8 cellular contexts compared by ENCODE assay signal in genomic region chr9:15552641-15553527, GRCh38. TPM values are rescaled to one million over a fixed set of nuclear protein-coding genes. Genes with fewer than 3 reads are reported as not detected.
DNase-seq lines count a peak whose midpoint lies in the region; ATAC-seq, FAIRE-seq and TF ChIP-seq lines count a peak whose summit lies in the region.

TSS of gene CCDC171 (plus strand) at chr9:15553043. CDS start at chr9:15564089, 11,046 bp downstream.

- WGBS in A549 (ENCODE audit: missing lambda C conversion rate): 1% methylated on average over 26 of the region's 65 CpGs

- TF ChIP-seq CTCF in A549 (IDR thresholded peaks at IDR 0.05): no peak
- peak; percentile 18 to 22 for TF ChIP-seq CTCF in brain (conservative IDR thresholded peaks at IDR 0.05)

- TF ChIP-seq RAD21 in A549 (conservative IDR thresholded peaks at IDR 0.05 in 1 of 2, IDR thresholded peaks at IDR 0.05 in 1 of 2): no peak

- peak; percentile 96 to 98 for DNase-seq in A549 (ENCODE audit: low read depth in 1 of 2, low spot score in 1 of 2)
- peak; percentile 89 for DNase-seq in NCI-H2107 (lab: John Stamatoyannopoulos, UW)
- peak; percentile 90 for DNase-seq in skeletal muscle cell (ENCODE audit: low read depth)

- ATAC-seq in A549 (peak; percentile 95 to 99), HG03064 (IDR thresholded peaks at IDR 0.05; ENCODE audit: low read depth, unreplicated experiment) (peak; percentile 76)

- peaks cover 0 to 11% (median 10%) of the 10 kb centered on the region in 5 experiments for H3K9me3 Mint-ChIP-seq in brain

- peak within 1 kb of the TSS; percentile 85 to 91 for H3K27ac ChIP-seq in A549

- H3K4me3 Mint-ChIP-seq in brain: peak within 1 kb of the TSS; percentile 90 to 99 (median 92)

- peaks cover 5% of the 10 kb centered on the region for H3K4me1 Mint-ChIP-seq in brain

- peaks cover 5% of the 10 kb centered on the region for H3K27me3 Mint-ChIP-seq in brain

- CTCF ChIA-PET in A549 (lab: Yijun Ruan, JAX): interaction anchor here (0.6 to 1.9 kb wide), 12 partner anchors 9 to 1609 kb away, joined by 3 to 13 read pairs (median 4); no protein-coding TSS in a partner anchor

- H3K27ac Mint-ChIP-seq in brain: peak within 1 kb of the TSS; percentile 94 to 99 (median 97)

- H3K4me2 ChIP-seq in A549: peak within 1 kb of the TSS; percentile 80

- H3K36me3 Mint-ChIP-seq in brain: peaks cover 14% of the 10 kb centered on the region

- TF ChIP-seq POLR2A in A549 (IDR thresholded peaks at IDR 0.05; ENCODE audit: low read length) (peak; percentile 97), GM18526 (IDR thresholded peaks at IDR 0.05; ENCODE audit: extremely low read depth, insufficient read length) (peak; percentile 62)

- H3K4me1 ChIP-seq in A549: 0 out of 3 replicates have a peak, but pooled peaks cover 4% of the 10 kb centered on the region

- H3K9me3 ChIP-seq in A549: no peaks in the 10 kb centered on the region

- no peak for FAIRE-seq in A549 (lab: Jason Lieb, UNC)
- FAIRE-seq in TTC549 (lab: Jason Lieb, UNC): peak; percentile 31

- POLR2A ChIA-PET in A549 (lab: Yijun Ruan, JAX): interaction anchor here (0.7 to 2.6 kb wide), 20 partner anchors 9 to 1193 kb away, joined by 3 to 52 read pairs (median 3); partner anchors contain the start of gene PSIP1

- H3K4me3 ChIP-seq in A549 (peak within 1 kb of the TSS; percentile 76), iPS-11a (ENCODE audit: low read depth, low read length) (peak within 1 kb of the TSS; percentile 78), skeletal muscle cell (ENCODE audit: low read depth, low read length) (peak within 1 kb of the TSS; percentile 65)

- TF ChIP-seq EP300 in A549 (IDR thresholded peaks at IDR 0.05): no peak

TF ChIP-seq in A549, 52 proteins besides CTCF, POLR2A, EP300 and RAD21:
- peak; percentile 73 for TF ChIP-seq CHD2 (IDR thresholded peaks at IDR 0.05; ENCODE audit: low read length, partially characterized antibody)
- peak; percentile 83 for TF ChIP-seq MAX (IDR thresholded peaks at IDR 0.05)
- no peak for TF ChIP-seq TP53 (CRISPR knock-in tag; IDR thresholded peaks at IDR 0.05)
- peak; percentile 60; the same call in 1 of the 3 replicates for TF ChIP-seq BCL3 (IDR thresholded peaks at IDR 0.05)
- TF ChIP-seq REST (IDR thresholded peaks at IDR 0.05): peak; percentile 74
- TF ChIP-seq PHF8 (IDR thresholded peaks at IDR 0.05; ENCODE audit: borderline replicate concordance, low read depth): peak; percentile 60
- TF ChIP-seq HOXB5 (CRISPR knock-in tag; IDR thresholded peaks at IDR 0.05): no peak
- peak; percentile 96 for TF ChIP-seq E2F6 (IDR thresholded peaks at IDR 0.05; ENCODE audit: borderline replicate concordance, low read depth)
- peak; percentile 42 to 70; a peak in 3 of 5 replicates for TF ChIP-seq JUN (IDR thresholded peaks at IDR 0.05)
- TF ChIP-seq KDM5A (IDR thresholded peaks at IDR 0.05): no peak
TF ChIP-seq in A549: peak in this region for 7.

RNA-seq across cellular contexts. Expression of gene CCDC171, which starts in this region (rescaled TPM):
- polyA plus RNA-seq in A549 (2011; rRNA removed) (1.3 and 1.4 TPM in 2 replicates), A549 (2017; fragmentation: RNase III; extraction: RNeasy Plus Mini Kit Qiagen cat#74134 plus additional on column Dnase treatment) (0.67 to 1.0 TPM (median 0.88 TPM) in 3 replicates), brain (ENCODE audit: insufficient read depth, low read depth, low replicate concordance) (3.9 TPM)
- 0.16 and 0.21 TPM in 2 replicates for polyA plus RNA-seq in A549 (2012; cell fraction: cytosol; rRNA removed)
- polyA plus RNA-seq in A549 (2012; cell fraction: nucleus; rRNA removed): 0.31 and 0.49 TPM in 2 replicates
- 2.0 and 2.6 TPM in 2 replicates for polyA minus RNA-seq in A549 (2011; rRNA and poly(A)+ RNA removed)

Comparison
In these comparisons a context has a peak if more than half of its experiments do, and no peak if none do; other contexts are left out.
1. Peak in every context shown above with its lines: DNase-seq, ATAC-seq, H3K4me3 ChIP-seq and H3K27ac ChIP-seq.